Comparison of ENCODE assay signal across 8 cellular contexts in the genomic region with DNA sequence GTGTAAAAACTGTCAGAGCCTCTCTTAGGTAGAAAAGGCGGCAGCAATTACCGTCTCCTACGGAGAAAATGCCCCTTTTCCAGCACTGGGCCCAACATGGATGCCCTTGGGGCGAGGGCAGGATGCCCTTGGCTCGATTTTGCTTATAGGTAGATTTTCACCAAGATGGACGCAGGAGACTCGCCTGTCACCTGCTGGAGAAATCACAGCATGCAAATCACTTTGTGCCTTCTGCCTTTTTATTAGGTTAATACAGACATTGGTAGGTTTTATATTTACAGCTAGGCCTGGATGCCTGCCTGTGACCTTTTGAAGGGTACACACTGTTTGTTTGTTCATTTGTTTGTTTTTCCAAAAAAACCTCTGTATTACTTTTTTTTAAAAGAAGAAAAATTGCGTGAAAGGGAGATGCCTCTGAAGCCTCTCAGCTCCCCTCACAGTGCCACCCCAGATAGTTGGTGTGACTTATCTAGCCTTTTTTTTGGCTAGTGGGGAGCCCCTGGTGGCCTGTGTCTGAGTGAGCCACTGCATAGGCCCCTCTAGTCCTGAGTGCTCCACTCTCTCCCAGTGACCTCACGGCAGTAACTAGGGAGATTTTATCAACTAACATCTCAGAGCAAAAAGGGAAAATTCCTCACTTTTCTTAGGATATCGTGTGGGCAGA. TPM values are rescaled to one million over a fixed set of nuclear protein-coding genes. Genes with fewer than 3 reads are reported as not detected.
DNase-seq lines count a peak whose midpoint lies in the region; ATAC-seq lines count a peak whose summit lies in the region.

No MANE protein-coding gene starts in this region.

- peak overlapping the region; percentile 18 for H3K4me3 Mint-ChIP-seq in activated naive CD8-positive, alpha-beta T cell treated with anti-CD3 and anti-CD28 coated beads, Interleukin-2, amount 50 U/mL, for 24 hours

- H3K36me3 Mint-ChIP-seq in activated naive CD8-positive, alpha-beta T cell treated with anti-CD3 and anti-CD28 coated beads, Interleukin-2, amount 50 U/mL, for 24 hours (ENCODE audit: low read depth): peaks cover 12% of the 10 kb centered on the region

- no peak for ATAC-seq in activated naive CD8-positive, alpha-beta T cell treated with anti-CD3 and anti-CD28 coated beads, Interleukin-2, amount 50 U/mL, for 24 hours

- no peaks in the 10 kb centered on the region for H3K9me3 Mint-ChIP-seq in activated naive CD8-positive, alpha-beta T cell treated with anti-CD3 and anti-CD28 coated beads, Interleukin-2, amount 50 U/mL, for 24 hours

- peak overlapping the region; percentile 98 for H3K27ac ChIP-seq in temporal lobe (ENCODE audit: low read depth, low read length)

- H3K27me3 Mint-ChIP-seq in activated naive CD8-positive, alpha-beta T cell treated with anti-CD3 and anti-CD28 coated beads, Interleukin-2, amount 50 U/mL, for 24 hours: peaks cover 16% of the 10 kb centered on the region

- peak; percentile 44 for DNase-seq in NCI-H2227 (lab: John Stamatoyannopoulos, UW; ENCODE audit: unreplicated experiment)
- DNase-seq in NCI-H2227 treated with DMSO at 0.1 percent for 48 hours (lab: John Stamatoyannopoulos, UW): no peak
- DNase-seq in KBM-7: peak; percentile 56
- no peak for DNase-seq in activated naive CD8-positive, alpha-beta T cell treated with anti-CD3 and anti-CD28 coated beads, Interleukin-2, amount 50 U/mL, for 24 hours
- peak; percentile 45 for DNase-seq in kidney glomerular epithelial cell (lab: John Stamatoyannopoulos, UW)
- no peak for DNase-seq in iPS-NIHi11 (ENCODE audit: low spot score)
- no peak for DNase-seq in central memory CD4-positive, alpha-beta T cell

- H3K27ac Mint-ChIP-seq in activated naive CD8-positive, alpha-beta T cell treated with anti-CD3 and anti-CD28 coated beads, Interleukin-2, amount 50 U/mL, for 24 hours: peak overlapping the region; percentile 80

- in situ Hi-C loops in KBM-7 (cut with MboI; ENCODE audit: low pct_unique_long_range_greater_than_20kb, low sequenced_read_pairs): loop anchor here (25.0 kb wide), 2 partner anchors 497 to 672 kb away; no protein-coding TSS in a partner anchor

- H3K4me1 Mint-ChIP-seq in activated naive CD8-positive, alpha-beta T cell treated with anti-CD3 and anti-CD28 coated beads, Interleukin-2, amount 50 U/mL, for 24 hours: peaks cover 39% of the 10 kb centered on the region

RNA-seq across cellular contexts. Expression of a gene that starts 2.5 kb away (rescaled TPM):
- total RNA-seq in temporal lobe: 149 TPM

Comparison
In these comparisons a context has a peak if more than half of its experiments do, and no peak if none do; other contexts are left out.
1. DNase-seq: peak in NCI-H2227 (single experiment), KBM-7 (single experiment) and kidney glomerular epithelial cell (single experiment); none in NCI-H2227 treated with DMSO at 0.1 percent for 48 hours (single experiment), activated naive CD8-positive, alpha-beta T cell treated with anti-CD3 and anti-CD28 coated beads, Interleukin-2, amount 50 U/mL, for 24 hours (single experiment), iPS-NIHi11 (single experiment) and central memory CD4-positive, alpha-beta T cell (single experiment).